ENCODE assay signal across 1 cellular context in the genomic region with DNA sequence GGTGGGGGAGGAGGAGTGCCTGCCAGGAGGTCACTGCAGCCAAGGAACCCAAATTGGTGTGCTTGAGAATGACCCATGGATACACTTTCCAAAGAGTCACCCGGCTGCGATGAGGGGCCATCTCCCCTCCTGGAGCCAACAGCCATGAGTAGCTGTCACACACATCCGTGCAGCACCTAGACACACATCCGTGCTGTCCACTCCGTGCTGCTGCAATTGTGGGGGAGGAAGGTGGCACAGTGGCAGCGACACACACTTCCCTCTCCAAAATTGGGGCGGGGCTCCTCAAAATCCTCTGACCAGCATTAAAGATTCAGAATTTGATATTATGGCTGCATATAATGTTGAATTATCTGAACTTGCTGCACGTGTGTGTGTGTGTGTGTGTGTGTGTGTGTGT.
TF ChIP-seq lines count a peak whose summit lies in the region.

No MANE protein-coding gene starts in this region.

TF ChIP-seq in HCT116, 20 proteins besides CTCF, POLR2A, EP300 and RAD21 (continued from another document):
- TF ChIP-seq EZH2phosphoT487 (IDR thresholded peaks at IDR 0.05; ENCODE audit: borderline replicate concordance) (no peak), CEBPB (IDR thresholded peaks at IDR 0.05; ENCODE audit: low read depth) (no peak), POLR2AphosphoS5 (IDR thresholded peaks at IDR 0.05; ENCODE audit: low read depth, low read length) (no peak), JUND (IDR thresholded peaks at IDR 0.05) (no peak), TCF7L2 (IDR thresholded peaks at IDR 0.05; ENCODE audit: borderline replicate concordance, extremely low read depth, insufficient read depth, insufficient read length) (no peak), ZNF274 (IDR thresholded peaks at IDR 0.05; ENCODE audit: low read depth, low read length) (no peak), CBX3 (IDR thresholded peaks at IDR 0.05; ENCODE audit: low read depth) (no peak), ZFX (IDR thresholded peaks at IDR 0.05) (no peak), YY1 (IDR thresholded peaks at IDR 0.05; ENCODE audit: extremely low read depth, insufficient replicate concordance, low read depth, low read length) (no peak), MAX (IDR thresholded peaks at IDR 0.05) (no peak), EGR1 (IDR thresholded peaks at IDR 0.05; ENCODE audit: low read depth) (no peak), EZH2 (IDR thresholded peaks at IDR 0.05) (no peak), FOSL1 (IDR thresholded peaks at IDR 0.05; ENCODE audit: low read depth) (no peak), SP1 (IDR thresholded peaks at IDR 0.05; ENCODE audit: low read depth) (no peak), ELF1 (IDR thresholded peaks at IDR 0.05; ENCODE audit: borderline replicate concordance, low read depth) (no peak)
- TF ChIP-seq, protein P1, sequence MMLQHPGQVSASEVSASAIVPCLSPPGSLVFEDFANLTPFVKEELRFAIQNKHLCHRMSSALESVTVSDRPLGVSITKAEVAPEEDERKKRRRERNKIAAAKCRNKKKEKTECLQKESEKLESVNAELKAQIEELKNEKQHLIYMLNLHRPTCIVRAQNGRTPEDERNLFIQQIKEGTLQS (IDR thresholded peaks at IDR 0.05), result no peak
- TF ChIP-seq, protein P2, sequence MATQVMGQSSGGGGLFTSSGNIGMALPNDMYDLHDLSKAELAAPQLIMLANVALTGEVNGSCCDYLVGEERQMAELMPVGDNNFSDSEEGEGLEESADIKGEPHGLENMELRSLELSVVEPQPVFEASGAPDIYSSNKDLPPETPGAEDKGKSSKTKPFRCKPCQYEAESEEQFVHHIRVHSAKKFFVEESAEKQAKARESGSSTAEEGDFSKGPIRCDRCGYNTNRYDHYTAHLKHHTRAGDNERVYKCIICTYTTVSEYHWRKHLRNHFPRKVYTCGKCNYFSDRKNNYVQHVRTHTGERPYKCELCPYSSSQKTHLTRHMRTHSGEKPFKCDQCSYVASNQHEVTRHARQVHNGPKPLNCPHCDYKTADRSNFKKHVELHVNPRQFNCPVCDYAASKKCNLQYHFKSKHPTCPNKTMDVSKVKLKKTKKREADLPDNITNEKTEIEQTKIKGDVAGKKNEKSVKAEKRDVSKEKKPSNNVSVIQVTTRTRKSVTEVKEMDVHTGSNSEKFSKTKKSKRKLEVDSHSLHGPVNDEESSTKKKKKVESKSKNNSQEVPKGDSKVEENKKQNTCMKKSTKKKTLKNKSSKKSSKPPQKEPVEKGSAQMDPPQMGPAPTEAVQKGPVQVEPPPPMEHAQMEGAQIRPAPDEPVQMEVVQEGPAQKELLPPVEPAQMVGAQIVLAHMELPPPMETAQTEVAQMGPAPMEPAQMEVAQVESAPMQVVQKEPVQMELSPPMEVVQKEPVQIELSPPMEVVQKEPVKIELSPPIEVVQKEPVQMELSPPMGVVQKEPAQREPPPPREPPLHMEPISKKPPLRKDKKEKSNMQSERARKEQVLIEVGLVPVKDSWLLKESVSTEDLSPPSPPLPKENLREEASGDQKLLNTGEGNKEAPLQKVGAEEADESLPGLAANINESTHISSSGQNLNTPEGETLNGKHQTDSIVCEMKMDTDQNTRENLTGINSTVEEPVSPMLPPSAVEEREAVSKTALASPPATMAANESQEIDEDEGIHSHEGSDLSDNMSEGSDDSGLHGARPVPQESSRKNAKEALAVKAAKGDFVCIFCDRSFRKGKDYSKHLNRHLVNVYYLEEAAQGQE (IDR thresholded peaks at IDR 0.05; ENCODE audit: low read depth), result no peak
- TF ChIP-seq, protein P3, sequence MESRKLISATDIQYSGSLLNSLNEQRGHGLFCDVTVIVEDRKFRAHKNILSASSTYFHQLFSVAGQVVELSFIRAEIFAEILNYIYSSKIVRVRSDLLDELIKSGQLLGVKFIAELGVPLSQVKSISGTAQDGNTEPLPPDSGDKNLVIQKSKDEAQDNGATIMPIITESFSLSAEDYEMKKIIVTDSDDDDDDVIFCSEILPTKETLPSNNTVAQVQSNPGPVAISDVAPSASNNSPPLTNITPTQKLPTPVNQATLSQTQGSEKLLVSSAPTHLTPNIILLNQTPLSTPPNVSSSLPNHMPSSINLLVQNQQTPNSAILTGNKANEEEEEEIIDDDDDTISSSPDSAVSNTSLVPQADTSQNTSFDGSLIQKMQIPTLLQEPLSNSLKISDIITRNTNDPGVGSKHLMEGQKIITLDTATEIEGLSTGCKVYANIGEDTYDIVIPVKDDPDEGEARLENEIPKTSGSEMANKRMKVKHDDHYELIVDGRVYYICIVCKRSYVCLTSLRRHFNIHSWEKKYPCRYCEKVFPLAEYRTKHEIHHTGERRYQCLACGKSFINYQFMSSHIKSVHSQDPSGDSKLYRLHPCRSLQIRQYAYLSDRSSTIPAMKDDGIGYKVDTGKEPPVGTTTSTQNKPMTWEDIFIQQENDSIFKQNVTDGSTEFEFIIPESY (IDR thresholded peaks at IDR 0.05; ENCODE audit: extremely low read depth, insufficient replicate concordance, low read length), result no peak
